ENCODE assay signal across 30 cellular contexts in the genomic region with DNA sequence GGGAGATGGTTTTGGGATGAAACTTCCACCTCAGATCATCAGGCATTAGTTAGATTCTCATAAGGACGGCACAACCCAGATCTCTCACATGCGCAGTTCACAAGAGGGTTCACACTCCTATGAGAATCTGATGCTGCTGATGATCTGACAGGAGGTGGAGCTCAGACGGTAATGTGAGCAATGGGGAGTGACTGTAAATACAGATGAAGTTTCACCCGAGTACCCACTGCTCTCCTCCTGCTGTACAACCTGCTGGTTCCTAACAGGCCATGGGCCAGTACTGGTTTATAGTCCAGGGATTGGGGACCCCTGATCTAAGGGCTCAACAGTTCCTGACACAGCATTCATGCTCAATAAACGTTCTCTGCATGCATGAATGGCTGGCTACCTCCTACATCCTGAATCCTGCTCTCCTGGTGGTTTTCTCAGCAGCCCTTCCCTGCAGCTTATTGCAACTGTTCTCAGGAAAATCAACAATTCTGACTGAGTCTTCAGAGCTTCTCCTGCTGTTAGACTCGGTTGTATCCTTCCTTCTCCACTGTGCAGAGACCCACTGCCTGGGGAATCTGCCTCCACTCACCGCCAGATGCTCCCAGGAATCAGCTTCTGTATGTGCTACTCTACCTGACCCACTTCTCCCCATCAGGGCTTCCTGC. TPM values are rescaled to one million over a fixed set of nuclear protein-coding genes. Genes with fewer than 3 reads are reported as not detected.
"Had no signal": no experiment of that assay in that cellular context is flagged by ENCODE, and none has a peak within 500 bp of the region (broad histone marks: within the 10 kb centered on the region; RNA-seq: fewer than 3 reads in every experiment).

No MANE protein-coding gene starts in this region.

- H3K9me3 ChIP-seq: colonic mucosa, sigmoid colon, transverse colon, uterus had no signal

- H3K9ac ChIP-seq: parathyroid adenoma had no signal

- ATAC-seq: effector memory CD8-positive, alpha-beta T cell; esophagus mucosa; stimulated activated naive B cell treated with anti-CD40 and anti-IgM and Interleukin-4, amounts not matched to agents 10 μg/mL and 1 μg/mL and 100 μg/mL, for 72 hours had no signal

- H2AFZ ChIP-seq: parathyroid adenoma had no signal

- H3K27me3 ChIP-seq: colonic mucosa, sigmoid colon, transverse colon, uterus had no signal

- H3K4me2 ChIP-seq: smooth muscle cell had no signal

- FAIRE-seq: astrocyte, endothelial cell of umbilical vein, frontal cortex had no signal

- H3K79me2 ChIP-seq: parathyroid adenoma had no signal

- H3K27ac ChIP-seq: colonic mucosa, dorsolateral prefrontal cortex, parathyroid adenoma, sigmoid colon, transverse colon, uterus had no signal

- DNase-seq: activated CD4-positive, alpha-beta T cell treated with anti-CD3 and anti-CD28 coated beads, Interleukin-2, amount 50 U/mL, for 4 hours; activated CD8-positive, alpha-beta memory T cell treated with anti-CD3 and anti-CD28 coated beads for 24 hours; activated CD8-positive, alpha-beta memory T cell treated with anti-CD3 and anti-CD28 coated beads, Interleukin-2, amount 50 U/mL, for 4 hours; activated naive CD4-positive, alpha-beta T cell treated with Interleukin-2 at 50 U/mL for 16 hours; activated naive CD8-positive, alpha-beta T cell treated with anti-CD3 and anti-CD28 coated beads for 36 hours; activated T-cell treated with anti-CD3 and anti-CD28 coated beads, Interleukin-2, amount 50 U/mL, for 48 hours; colonic mucosa; dorsolateral prefrontal cortex; effector memory CD8-positive, alpha-beta T cell; hippocampal formation; mesenchymal stem cell; nucleus accumbens; sigmoid colon; stimulated activated CD4-positive, alpha-beta T cell treated with anti-CD3 and anti-CD28 coated beads, Interleukin-15, amount 100 ng/mL, for 24 hours; stimulated activated naive B cell treated with anti-CD40 and anti-IgM and Interleukin-4, amounts not matched to agents 10 μg/mL and 1 μg/mL and 100 μg/mL, for 72 hours; transverse colon; uterus had no signal

- H3K4me3 ChIP-seq: colonic mucosa, dorsolateral prefrontal cortex, sigmoid colon, smooth muscle cell, transverse colon, uterus had no signal

- H3K4me1 ChIP-seq: colonic mucosa, parathyroid adenoma, sigmoid colon, transverse colon, uterus had no signal

- H3K36me3 ChIP-seq: colonic mucosa, sigmoid colon, transverse colon, uterus had no signal

RNA-seq across cellular contexts. Expression of gene PDE6C, which starts 17.4 kb away (rescaled TPM):
- total RNA-seq: activated naive CD8-positive, alpha-beta T cell treated with anti-CD3 and anti-CD28 coated beads for 36 hours; astrocyte; colonic mucosa; endothelial cell of umbilical vein; esophagus mucosa; frontal cortex; lower leg skin; mononuclear cell; myocyte; pulmonary artery endothelial cell; sigmoid colon; smooth muscle cell; T-helper 2 cell treated with Interferon-gamma antibody and Interleukin-4, amounts not matched to agents 100 ng/mL and 5 ng/mL, for 36 hours; temporal lobe; transverse colon; uterus had no signal
- polyA plus RNA-seq: endothelial cell of umbilical vein, neural cell, sigmoid colon, smooth muscle cell had no signal

RNA-seq across cellular contexts. Expression of gene RBP4, which starts 28.7 kb away (rescaled TPM):
- total RNA-seq: activated naive CD8-positive, alpha-beta T cell treated with anti-CD3 and anti-CD28 coated beads for 36 hours; endothelial cell of umbilical vein; mononuclear cell; myocyte; pulmonary artery endothelial cell; T-helper 2 cell treated with Interferon-gamma antibody and Interleukin-4, amounts not matched to agents 100 ng/mL and 5 ng/mL, for 36 hours had no signal
- polyA plus RNA-seq: endothelial cell of umbilical vein had no signal
